21 cellular contexts compared by ENCODE assay signal in genomic region chr15:71656425-71656824, GRCh38.
DNase-seq lines count a peak whose midpoint lies in the region; TF ChIP-seq lines count a peak whose summit lies in the region.
"Had no signal": no experiment of that assay in that cellular context is flagged by ENCODE, and none has a peak within 500 bp of the region (broad histone marks: within the 10 kb centered on the region; RNA-seq: fewer than 3 reads in every experiment).

No MANE protein-coding gene starts in this region.

- H3K36me3 ChIP-seq in esophagus muscularis mucosa (no peaks in the 10 kb centered on the region), liver (ENCODE audit: control insufficient read depth in 4 of 4, insufficient read depth in 3 of 4, low read depth in 1 of 4, low read length in 3 of 4) (no peaks in the 10 kb centered on the region)
- H3K36me3 ChIP-seq: BE2C, BLaER1 had no signal

- peak; percentile 79 for DNase-seq in esophagus muscularis mucosa (ENCODE audit: extremely low spot score)
- DNase-seq in GM19240 (ENCODE audit: insufficient read length, low spot score), result no peak
- DNase-seq in cerebellum (ENCODE audit: low spot score), result no peak
- DNase-seq in COLO668 (lab: John Stamatoyannopoulos, UW; ENCODE audit: unreplicated experiment), result no peak
- DNase-seq: 8988T; ACHN; BE2C; C1 segment of cervical spinal cord; CD4-positive, alpha-beta memory T cell; CD4-positive, CD25-positive, alpha-beta regulatory T cell; CD8-positive, alpha-beta memory T cell; DMS 273 treated with DMSO at 0.1 percent for 48 hours; DMS153; DMS53; DMS79; DND-41; EL; GDM1 had no signal

- TF ChIP-seq POLR2A in esophagus muscularis mucosa (IDR thresholded peaks at IDR 0.05; ENCODE audit: low read depth), result no peak

- H3K27ac ChIP-seq in esophagus muscularis mucosa (replicated peaks in 1 of 4), result no peak overlapping the region
- H3K27ac ChIP-seq in liver (ENCODE audit: low read depth in 1 of 2, low read length in 2 of 2), result peak overlapping the region; percentile 54 to 86
- H3K27ac ChIP-seq: BLaER1 had no signal

- TF ChIP-seq RAD21 in liver (IDR thresholded peaks at IDR 0.05), result no peak

- intact Hi-C loops in esophagus muscularis mucosa (cut with DNase I), result no loop called here

- TF ChIP-seq EP300 in esophagus muscularis mucosa (IDR thresholded peaks at IDR 0.05), result no peak

- H3K27me3 ChIP-seq in esophagus muscularis mucosa, result no peaks in the 10 kb centered on the region
- no peaks in the 10 kb centered on the region for H3K27me3 ChIP-seq in liver (ENCODE audit: control insufficient read depth in 4 of 4, insufficient read depth in 4 of 4, low read length in 3 of 4)
- H3K27me3 ChIP-seq: BLaER1 had no signal

- H3K4me3 ChIP-seq in esophagus muscularis mucosa, result no peak overlapping the region
- no peak overlapping the region for H3K4me3 ChIP-seq in liver (ENCODE audit: low read depth in 1 of 3, low read length in 3 of 3)
- H3K4me3 ChIP-seq: BLaER1, GM12878 had no signal

- H3K9ac ChIP-seq in liver (ENCODE audit: low read depth in 1 of 2, low read length in 2 of 2), result no peak overlapping the region
- H3K9ac ChIP-seq: BLaER1 had no signal

- H3K4me1 ChIP-seq in esophagus muscularis mucosa (peaks cover 5 to 8% (median 6%) of the 10 kb centered on the region in 4 donors), liver (ENCODE audit: control insufficient read depth in 4 of 4, insufficient read depth in 4 of 4, low read length in 3 of 4) (peaks cover 5 to 63% (median 49%) of the 10 kb centered on the region in 4 donors)
- H3K4me1 ChIP-seq: BE2C, BLaER1 had no signal

- WGBS in esophagus muscularis mucosa, result 72% methylated on average over 4 of the region's 4 CpGs
- WGBS in liver, result 38% methylated on average over 4 of the region's 4 CpGs

- TF ChIP-seq CTCF in esophagus muscularis mucosa (IDR thresholded peaks at IDR 0.05) (no peak), liver (IDR thresholded peaks at IDR 0.05; ENCODE audit: low read depth, low read length, missing input control) (no peak)

- no peaks in the 10 kb centered on the region for H3K9me3 ChIP-seq in esophagus muscularis mucosa
- no peaks in the 10 kb centered on the region for H3K9me3 ChIP-seq in liver (ENCODE audit: control insufficient read depth in 4 of 4, low read length in 3 of 4)
- H3K9me3 ChIP-seq: BE2C, BLaER1 had no signal

TF ChIP-seq in liver, 16 proteins besides CTCF, POLR2A, EP300 and RAD21:
- TF ChIP-seq HNF4G (IDR thresholded peaks at IDR 0.05), result no peak
- TF ChIP-seq NR2F2 (IDR thresholded peaks at IDR 0.05), result peak; percentile 33
- TF ChIP-seq RXRA (IDR thresholded peaks at IDR 0.05), result peak; percentile 6 to 31
- TF ChIP-seq SP1 (IDR thresholded peaks at IDR 0.05), result no peak
- TF ChIP-seq TAF1 (conservative IDR thresholded peaks at IDR 0.05), result no peak
- TF ChIP-seq HNF4A (conservative IDR thresholded peaks at IDR 0.05), result peak; percentile 56 to 74
- TF ChIP-seq EGR1 (IDR thresholded peaks at IDR 0.05; ENCODE audit: low read depth in 2 of 2), result no peak
- no peak for TF ChIP-seq FOXA1 (IDR thresholded peaks at IDR 0.05)
- TF ChIP-seq YY1 (IDR thresholded peaks at IDR 0.05), result no peak
- no peak for TF ChIP-seq GABPA (IDR thresholded peaks at IDR 0.05 in 1 of 2, conservative IDR thresholded peaks at IDR 0.05 in 1 of 2)
- no peak for TF ChIP-seq MAX (IDR thresholded peaks at IDR 0.05)
- TF ChIP-seq JUND (IDR thresholded peaks at IDR 0.05), result no peak
- no peak for TF ChIP-seq FOXA2 (IDR thresholded peaks at IDR 0.05)
- no peak for TF ChIP-seq ZBTB33 (IDR thresholded peaks at IDR 0.05)
- TF ChIP-seq REST (IDR thresholded peaks at IDR 0.05), result no peak
- TF ChIP-seq ATF3 (IDR thresholded peaks at IDR 0.05), result no peak

Comparison
In these comparisons a context has a peak if more than half of its experiments do, and no peak if none do; other contexts are left out.
1. H3K27ac ChIP-seq: peak in liver (2 of 2); none in esophagus muscularis mucosa (0 of 4).